ENCODE assay signal across 23 cellular contexts in genomic region chr2:156845806-156846558, GRCh38.
DNase-seq lines count a peak whose midpoint lies in the region; ATAC-seq and TF ChIP-seq lines count a peak whose summit lies in the region.
"Had no signal": no experiment of that assay in that cellular context is flagged by ENCODE, and none has a peak within 500 bp of the region (broad histone marks: within the 10 kb centered on the region; RNA-seq: fewer than 3 reads in every experiment).

No MANE protein-coding gene starts in this region.

- no peaks in the 10 kb centered on the region for H3K4me1 Mint-ChIP-seq in chondrocyte (ENCODE audit: low read depth)
- H3K4me1 Mint-ChIP-seq: activated CD4-positive, alpha-beta T cell treated with anti-CD3 and anti-CD28 coated beads for 36 hours; B cell; nephron had no signal

- ATAC-seq in HG02588 (IDR thresholded peaks at IDR 0.05; ENCODE audit: unreplicated experiment): no peak
- ATAC-seq: activated CD4-positive, alpha-beta T cell treated with anti-CD3 and anti-CD28 coated beads for 36 hours; HCT116; pancreas; right lobe of liver had no signal

- CTCF ChIA-PET in HEK293T (lab: Yijun Ruan, JAX): no interaction called here

- in situ Hi-C loops in GM13976 (cut with MboI; ENCODE audit: low sequenced_read_pairs, unreplicated experiment) (no loop called here), KBM-7 (cut with MboI; ENCODE audit: low pct_unique_long_range_greater_than_20kb, low sequenced_read_pairs) (no loop called here)

- no peaks in the 10 kb centered on the region for H3K36me3 Mint-ChIP-seq in chondrocyte (ENCODE audit: low read depth)

- TF ChIP-seq CTCF in GM13976 (IDR thresholded peaks at IDR 0.05; ENCODE audit: borderline replicate concordance, control extremely low read depth, extremely low read depth, insufficient read depth, missing control alignments) (no peak), chondrocyte (IDR thresholded peaks at IDR 0.05) (no peak)

- H3K27me3 Mint-ChIP-seq in chondrocyte (ENCODE audit: low read depth): peaks cover 12% of the 10 kb centered on the region
- H3K27me3 Mint-ChIP-seq: activated CD4-positive, alpha-beta T cell treated with anti-CD3 and anti-CD28 coated beads for 36 hours; B cell had no signal

- peak; percentile 2 for DNase-seq in COLO829 (ENCODE audit: low spot score)
- DNase-seq in HEK293T (ENCODE audit: extremely low spot score): peak; percentile 6
- peak; percentile 5 for DNase-seq in amniotic epithelial cell (ENCODE audit: low read depth)
- DNase-seq in foreskin melanocyte: peak; percentile 72
- DNase-seq in GM13976 (ENCODE audit: low spot score): no peak
- no peak for DNase-seq in chondrocyte (ENCODE audit: low spot score)
- no peak for DNase-seq in KBM-7
- DNase-seq: activated CD4-positive, alpha-beta T cell treated with anti-CD3 and anti-CD28 coated beads for 36 hours; activated naive CD4-positive, alpha-beta T cell treated with anti-CD3 and anti-CD28 coated beads, Interleukin-2, amount 50 U/mL, for 16 hours; Caco-2; effector CD8-positive, alpha-beta T cell; Karpas-422; NCI-H1092 treated with DMSO at 0.1 percent for 48 hours; NCI-H1930; NCI-H345; NCI-H82; pancreas; right lobe of liver; SIG-M5 had no signal

- no peaks in the 10 kb centered on the region for H3K9me3 Mint-ChIP-seq in chondrocyte (ENCODE audit: low read depth)
- H3K9me3 Mint-ChIP-seq: nephron had no signal

- H3K4me3 Mint-ChIP-seq in chondrocyte (ENCODE audit: unreplicated experiment): no peak overlapping the region
- H3K4me3 Mint-ChIP-seq: activated CD4-positive, alpha-beta T cell treated with anti-CD3 and anti-CD28 coated beads for 36 hours; B cell; nephron had no signal

- H3K27ac Mint-ChIP-seq in chondrocyte (ENCODE audit: unreplicated experiment): no peak overlapping the region
- H3K27ac Mint-ChIP-seq: activated CD4-positive, alpha-beta T cell treated with anti-CD3 and anti-CD28 coated beads for 36 hours; B cell; nephron had no signal

- POLR2A ChIA-PET in HEK293T (lab: Yijun Ruan, JAX): no interaction called here

TF ChIP-seq in HEK293T, 16 proteins besides CTCF, POLR2A, EP300 and RAD21:
- no peak for TF ChIP-seq SUZ12 (IDR thresholded peaks at IDR 0.05)
- no peak for TF ChIP-seq NFRKB (IDR thresholded peaks at IDR 0.05)
- TF ChIP-seq FOXK2 (IDR thresholded peaks at IDR 0.05): no peak
- TF ChIP-seq L3MBTL2 (conservative IDR thresholded peaks at IDR 0.05): no peak
- no peak for TF ChIP-seq LEF1 (IDR thresholded peaks at IDR 0.05; ENCODE audit: borderline replicate concordance)
- no peak for TF ChIP-seq FOXA1 (IDR thresholded peaks at IDR 0.05)
- TF ChIP-seq PKNOX1 (IDR thresholded peaks at IDR 0.05): no peak
- no peak for TF ChIP-seq TARDBP (IDR thresholded peaks at IDR 0.05)
- TF ChIP-seq HDGF (IDR thresholded peaks at IDR 0.05; ENCODE audit: borderline replicate concordance): no peak

Comparison
In these comparisons a context has a peak if more than half of its experiments do, and no peak if none do; other contexts are left out.
1. DNase-seq: peak in COLO829 (single experiment), HEK293T (single experiment), amniotic epithelial cell (single experiment) and foreskin melanocyte (single experiment); none in GM13976 (single experiment), chondrocyte (single experiment) and KBM-7 (single experiment).